ENCODE assay signal across 1 cellular context in the genomic region with DNA sequence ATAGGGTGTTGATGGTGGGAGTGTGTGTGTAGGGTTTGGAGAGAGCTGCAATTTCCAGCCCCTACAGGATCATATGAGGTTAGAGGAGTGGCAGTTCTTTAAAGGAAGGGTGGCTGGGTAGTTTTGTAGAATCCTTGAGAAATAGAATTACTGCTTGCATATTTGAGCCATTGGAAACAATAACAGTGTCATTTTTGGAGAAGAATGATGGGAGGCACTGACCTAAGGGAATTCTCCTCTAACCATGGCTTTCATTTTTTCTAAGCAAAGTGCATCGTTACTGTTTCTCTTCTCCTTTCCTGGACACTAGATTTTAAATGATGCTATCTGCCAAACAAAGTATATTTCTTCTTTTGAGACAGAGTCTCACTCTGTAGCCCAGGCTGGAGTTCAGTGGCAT.
TF ChIP-seq lines count a peak whose summit lies in the region.

No MANE protein-coding gene starts in this region.

TF ChIP-seq in IMR-90, 13 proteins besides CTCF, POLR2A, EP300 and RAD21 (continued from another document):
- TF ChIP-seq, protein P1, sequence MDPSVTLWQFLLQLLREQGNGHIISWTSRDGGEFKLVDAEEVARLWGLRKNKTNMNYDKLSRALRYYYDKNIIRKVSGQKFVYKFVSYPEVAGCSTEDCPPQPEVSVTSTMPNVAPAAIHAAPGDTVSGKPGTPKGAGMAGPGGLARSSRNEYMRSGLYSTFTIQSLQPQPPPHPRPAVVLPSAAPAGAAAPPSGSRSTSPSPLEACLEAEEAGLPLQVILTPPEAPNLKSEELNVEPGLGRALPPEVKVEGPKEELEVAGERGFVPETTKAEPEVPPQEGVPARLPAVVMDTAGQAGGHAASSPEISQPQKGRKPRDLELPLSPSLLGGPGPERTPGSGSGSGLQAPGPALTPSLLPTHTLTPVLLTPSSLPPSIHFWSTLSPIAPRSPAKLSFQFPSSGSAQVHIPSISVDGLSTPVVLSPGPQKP (IDR thresholded peaks at IDR 0.05; ENCODE audit: borderline replicate concordance, low read depth, low read length), result no peak
- TF ChIP-seq MAZ (IDR thresholded peaks at IDR 0.05; ENCODE audit: borderline replicate concordance, low read depth, low read length) (no peak), SMC3 (IDR thresholded peaks at IDR 0.05; ENCODE audit: low read depth, low read length) (no peak), NFE2L2 (IDR thresholded peaks at IDR 0.05; ENCODE audit: low read depth, low read length) (no peak), FOS (IDR thresholded peaks at IDR 0.05; ENCODE audit: low read depth, low read length) (no peak), BHLHE40 (IDR thresholded peaks at IDR 0.05; ENCODE audit: low read depth, low read length) (no peak), MAFK (IDR thresholded peaks at IDR 0.05; ENCODE audit: low read depth, low read length) (no peak), CHD1 (IDR thresholded peaks at IDR 0.05; ENCODE audit: low read depth, low read length) (no peak), RFX5 (IDR thresholded peaks at IDR 0.05; ENCODE audit: low read depth, low read length) (no peak)
